In the genomic region with DNA sequence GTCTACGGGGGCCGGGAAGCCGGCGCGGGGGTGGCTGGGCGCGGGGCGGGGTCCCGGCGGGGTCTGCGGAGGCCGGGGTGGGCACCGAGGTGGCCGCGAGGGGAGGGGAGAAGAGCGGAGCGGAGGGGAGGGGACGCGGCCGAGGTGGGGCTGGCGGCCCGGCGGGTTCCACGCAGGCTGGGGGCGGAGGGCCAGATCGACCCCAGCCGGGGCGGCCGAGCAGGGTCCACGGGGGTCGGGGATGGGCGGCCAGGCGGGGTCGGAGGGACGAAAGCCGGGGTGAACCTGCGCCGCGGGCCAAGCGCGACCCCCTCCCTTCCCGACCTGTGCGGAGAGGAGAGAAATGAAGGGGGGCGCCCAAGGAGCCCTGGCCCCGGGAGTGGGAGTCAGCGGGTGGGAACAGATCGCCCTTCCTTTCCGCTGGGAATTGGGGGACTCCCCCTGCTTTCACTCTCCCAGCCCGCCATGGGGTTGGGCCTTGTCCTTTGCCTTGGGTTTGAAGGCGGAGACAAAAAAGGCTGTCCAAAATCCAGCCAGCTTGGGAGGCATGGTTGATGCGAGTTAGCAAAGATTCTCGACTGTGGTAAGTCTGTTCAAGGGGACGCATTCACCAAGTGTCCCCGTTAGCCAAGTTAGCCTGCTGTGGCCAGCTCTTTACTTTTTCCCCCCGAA, we compare ENCODE assay signal across 8 cellular contexts. TPM values are rescaled to one million over a fixed set of nuclear protein-coding genes. Genes with fewer than 3 reads are reported as not detected.
DNase-seq lines count a peak whose midpoint lies in the region; ATAC-seq and TF ChIP-seq lines count a peak whose summit lies in the region.

No MANE protein-coding gene starts in this region.

- 5 to 10% (median 8%) methylated on average over 28 to 54 of the region's 55 CpGs for WGBS in psoas muscle, 3 donors

- no peaks in the 10 kb centered on the region for H3K9me3 Mint-ChIP-seq in brain

- ATAC-seq in HG02610 (IDR thresholded peaks at IDR 0.05; ENCODE audit: unreplicated experiment) = peak; percentile 20
- ATAC-seq in Panc1 = peak; percentile 66
- ATAC-seq in psoas muscle = peak; percentile 26 to 49 (median 30)

- POLR2A ChIA-PET in Panc1 (lab: Charles Lee) = interaction anchor here (0.7 kb wide), 1 partner anchor 113 kb away, joined by 3 read pairs; no protein-coding TSS in a partner anchor

- intact Hi-C loops in Panc1 (cut with micrococcal nuclease; ENCODE audit: unreplicated experiment) (loop anchor here (5.0 kb wide), 2 partner anchors 111 to 166 kb away; partner anchors contain the start of gene NUAK1), psoas muscle (cut with DNase I) (loop anchor here (5.0 kb wide), 1 partner anchor 54 kb away; the partner anchor contains the start of gene TCP11L2 (in 2 of the 2))

- peaks cover 11% of the 10 kb centered on the region for H3K27me3 Mint-ChIP-seq in brain

- H3K4me3 Mint-ChIP-seq in brain = peak overlapping the region; percentile 80 to 90 (median 88)

- H3K27ac Mint-ChIP-seq in brain = peak overlapping the region; percentile 76 to 96 (median 91)

- H3K36me3 ChIP-seq in Panc1 (ENCODE audit: control insufficient read depth, insufficient read depth, low read length) (no peaks in the 10 kb centered on the region), psoas muscle (ENCODE audit: insufficient read depth in 1 of 2, low read depth in 1 of 2) (no peaks in the 10 kb centered on the region)

- TF ChIP-seq CTCF in Panc1 (IDR thresholded peaks at IDR 0.05) (no peak), brain (conservative IDR thresholded peaks at IDR 0.05) (no peak), psoas muscle (IDR thresholded peaks at IDR 0.05) (no peak)

- in situ Hi-C loops in Panc1 (cut with HindIII; ENCODE audit: low pct_unique_long_range_greater_than_20kb, low sequenced_read_pairs) = no loop called here

- H3K9me3 ChIP-seq in Panc1 (ENCODE audit: control insufficient read depth, insufficient read depth, low read depth, low read length) (no peaks in the 10 kb centered on the region), psoas muscle (no peaks in the 10 kb centered on the region)

- peak overlapping the region; percentile 70 for H3K27ac ChIP-seq in Panc1 (ENCODE audit: low read length)
- peak overlapping the region; percentile 95 for H3K27ac ChIP-seq in psoas muscle

- H3K27me3 ChIP-seq in Panc1 (ENCODE audit: control insufficient read depth, insufficient read depth, low read length) = no peaks in the 10 kb centered on the region
- H3K27me3 ChIP-seq in psoas muscle (ENCODE audit: insufficient read depth in 3 of 3, low read length in 2 of 3) = no peaks in the 10 kb centered on the region

- peaks cover 19% of the 10 kb centered on the region for H3K36me3 Mint-ChIP-seq in brain

- CTCF ChIA-PET in Panc1 (lab: Charles Lee) = no interaction called here

- H3K4me1 Mint-ChIP-seq in brain = peaks cover 52% of the 10 kb centered on the region

- DNase-seq in NCI-H748 (lab: John Stamatoyannopoulos, UW; ENCODE audit: unreplicated experiment) (peak; percentile 54), NCI-H748 treated with DMSO at 0.1 percent for 48 hours (lab: John Stamatoyannopoulos, UW) (no peak), Panc1 (ENCODE audit: low read depth, low spot score) (no peak), hypothalamus (lab: John Stamatoyannopoulos, UW) (peak in 34 of 51 donors; percentile 11 to 72 (median 41)), psoas muscle (peak; percentile 63 to 75), GF-D8 (lab: John Stamatoyannopoulos, UW) (no peak)

- H3K4me1 ChIP-seq in Panc1 (ENCODE audit: control insufficient read depth, insufficient read depth, low read length) = peaks cover 4% of the 10 kb centered on the region; the same call in 1 of the 2 replicates
- peaks cover 38% of the 10 kb centered on the region for H3K4me1 ChIP-seq in psoas muscle

- peak overlapping the region; percentile 57 to 63 for H3K4me3 ChIP-seq in Panc1 (ENCODE audit: low read depth in 2 of 2, low read length in 2 of 2)
- H3K4me3 ChIP-seq in psoas muscle = peak overlapping the region; percentile 74

- TSS peak; percentile 84 for BruUV-seq in Panc1 (replicated peaks; lab: Mats Ljungman, UMichigan)

RNA-seq across cellular contexts. Expression of gene CKAP4, which starts 0.5 kb away (rescaled TPM):
- total RNA-seq in Panc1 (2021; ENCODE audit: unreplicated experiment) = 95.9 TPM
- polyA plus RNA-seq in Panc1 (2012; ENCODE audit: insufficient read length) = 100 TPM
- polyA plus RNA-seq in brain (ENCODE audit: insufficient read depth, low read depth, low replicate concordance) = 35.6 TPM
- total RNA-seq in psoas muscle = 10 to 100 TPM; 14.2 to 24.4 (median 19.7) TPM
- 10 to 100 TPM in 1 of 3 donors, 1 to 10 TPM in 2; 7.6 to 14.7 (median 8.0) TPM for polyA plus RNA-seq in psoas muscle

RNA-seq across cellular contexts. Expression of gene TCP11L2, which starts 54.2 kb away (rescaled TPM):
- total RNA-seq in Panc1 (2021; ENCODE audit: unreplicated experiment) = 3.5 TPM
- 3.0 TPM for polyA plus RNA-seq in Panc1 (2012; ENCODE audit: insufficient read length)
- polyA plus RNA-seq in brain (ENCODE audit: insufficient read depth, low read depth, low replicate concordance) = 3.6 TPM
- total RNA-seq in psoas muscle = 10 to 100 TPM; 26.7 to 63.1 (median 39.0) TPM
- 10 to 100 TPM in 2 of 3 donors, 1 to 10 TPM in 1; 3.9 to 26.0 (median 15.2) TPM for polyA plus RNA-seq in psoas muscle

Comparison
In these comparisons a context has a peak if more than half of its experiments do, and no peak if none do; other contexts are left out.
1. DNase-seq: peak in NCI-H748 (single experiment), hypothalamus (34 of 51) and psoas muscle (2 of 2); none in NCI-H748 treated with DMSO at 0.1 percent for 48 hours (single experiment), Panc1 (single experiment) and GF-D8 (single experiment).
2. Peak in every context shown above with its lines, with median percentiles within 50 percentile points of each other: ATAC-seq.